Comparison of ENCODE assay signal across 2 cellular contexts in the genomic region with DNA sequence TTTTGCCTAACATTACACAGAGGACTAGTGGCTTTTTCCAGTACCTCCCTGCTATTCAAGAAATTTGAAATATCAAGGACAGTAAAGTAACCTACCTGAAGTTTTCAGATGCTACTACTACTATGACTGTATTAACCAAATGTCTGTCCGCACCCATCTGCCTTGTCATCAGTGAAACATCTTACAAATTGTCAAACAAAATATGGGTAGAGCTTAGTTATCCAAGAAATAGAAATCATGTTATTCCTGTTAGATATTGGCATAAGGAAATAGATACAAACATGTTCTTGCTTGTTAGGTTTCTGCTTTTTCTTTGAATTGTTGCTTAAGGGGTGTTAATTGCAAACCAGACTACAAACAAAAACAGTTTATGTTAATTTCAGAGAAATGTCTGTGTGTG.
TF ChIP-seq lines count a peak whose summit lies in the region.

No MANE protein-coding gene starts in this region.

TF ChIP-seq in GM23338, 12 proteins besides CTCF, POLR2A, EP300 and RAD21:
- TF ChIP-seq, protein P1, sequence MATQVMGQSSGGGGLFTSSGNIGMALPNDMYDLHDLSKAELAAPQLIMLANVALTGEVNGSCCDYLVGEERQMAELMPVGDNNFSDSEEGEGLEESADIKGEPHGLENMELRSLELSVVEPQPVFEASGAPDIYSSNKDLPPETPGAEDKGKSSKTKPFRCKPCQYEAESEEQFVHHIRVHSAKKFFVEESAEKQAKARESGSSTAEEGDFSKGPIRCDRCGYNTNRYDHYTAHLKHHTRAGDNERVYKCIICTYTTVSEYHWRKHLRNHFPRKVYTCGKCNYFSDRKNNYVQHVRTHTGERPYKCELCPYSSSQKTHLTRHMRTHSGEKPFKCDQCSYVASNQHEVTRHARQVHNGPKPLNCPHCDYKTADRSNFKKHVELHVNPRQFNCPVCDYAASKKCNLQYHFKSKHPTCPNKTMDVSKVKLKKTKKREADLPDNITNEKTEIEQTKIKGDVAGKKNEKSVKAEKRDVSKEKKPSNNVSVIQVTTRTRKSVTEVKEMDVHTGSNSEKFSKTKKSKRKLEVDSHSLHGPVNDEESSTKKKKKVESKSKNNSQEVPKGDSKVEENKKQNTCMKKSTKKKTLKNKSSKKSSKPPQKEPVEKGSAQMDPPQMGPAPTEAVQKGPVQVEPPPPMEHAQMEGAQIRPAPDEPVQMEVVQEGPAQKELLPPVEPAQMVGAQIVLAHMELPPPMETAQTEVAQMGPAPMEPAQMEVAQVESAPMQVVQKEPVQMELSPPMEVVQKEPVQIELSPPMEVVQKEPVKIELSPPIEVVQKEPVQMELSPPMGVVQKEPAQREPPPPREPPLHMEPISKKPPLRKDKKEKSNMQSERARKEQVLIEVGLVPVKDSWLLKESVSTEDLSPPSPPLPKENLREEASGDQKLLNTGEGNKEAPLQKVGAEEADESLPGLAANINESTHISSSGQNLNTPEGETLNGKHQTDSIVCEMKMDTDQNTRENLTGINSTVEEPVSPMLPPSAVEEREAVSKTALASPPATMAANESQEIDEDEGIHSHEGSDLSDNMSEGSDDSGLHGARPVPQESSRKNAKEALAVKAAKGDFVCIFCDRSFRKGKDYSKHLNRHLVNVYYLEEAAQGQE (IDR thresholded peaks at IDR 0.05; ENCODE audit: unreplicated experiment) = no peak

TF ChIP-seq in HEK293T, 16 proteins besides CTCF, POLR2A, EP300 and RAD21:
- TF ChIP-seq L3MBTL2 (conservative IDR thresholded peaks at IDR 0.05) = no peak
